11 cellular contexts compared by ENCODE assay signal in genomic region chr20:36629719-36630340, GRCh38. TPM values are rescaled to one million over a fixed set of nuclear protein-coding genes. Genes with fewer than 3 reads are reported as not detected.
DNase-seq lines count a peak whose midpoint lies in the region; ATAC-seq, FAIRE-seq and TF ChIP-seq lines count a peak whose summit lies in the region.
"Had no signal": no experiment of that assay in that cellular context is flagged by ENCODE, and none has a peak within 500 bp of the region (broad histone marks: within the 10 kb centered on the region; RNA-seq: fewer than 3 reads in every experiment).

No MANE protein-coding gene starts in this region.

- peak; percentile 94 for ATAC-seq in activated CD8-positive, alpha-beta T cell treated with anti-CD3 and anti-CD28 coated beads for 36 hours
- peak; percentile 47 to 52 for ATAC-seq in lower lobe of right lung
- ATAC-seq in HG02970 (IDR thresholded peaks at IDR 0.05; ENCODE audit: low FRiP score, unreplicated experiment): no peak
- ATAC-seq in GM21367 (IDR thresholded peaks at IDR 0.05; ENCODE audit: unreplicated experiment): no peak
- ATAC-seq in GM18498 (IDR thresholded peaks at IDR 0.05; ENCODE audit: unreplicated experiment): no peak

- peaks cover 31% of the 10 kb centered on the region for H3K36me3 ChIP-seq in CD4-positive, alpha-beta memory T cell (ENCODE audit: insufficient read depth, low read length)
- H3K36me3 ChIP-seq in lower lobe of right lung: no peaks in the 10 kb centered on the region

- no peak for FAIRE-seq in HTR-8/SVneo (lab: Jason Lieb, UNC)

- peaks cover 0 to 2% (median 0%) of the 10 kb centered on the region in 8 donors for H3K9me3 Mint-ChIP-seq in CD4-positive, alpha-beta memory T cell
- no peaks in the 10 kb centered on the region for H3K9me3 Mint-ChIP-seq in activated CD8-positive, alpha-beta T cell treated with anti-CD3 and anti-CD28 coated beads for 36 hours

- peaks cover 22 to 63% (median 47%) of the 10 kb centered on the region in 4 donors for H3K4me1 Mint-ChIP-seq in CD4-positive, alpha-beta memory T cell
- H3K4me1 Mint-ChIP-seq in activated CD8-positive, alpha-beta T cell treated with anti-CD3 and anti-CD28 coated beads for 36 hours (ENCODE audit: low read depth): peaks cover 46% of the 10 kb centered on the region

- H3K27me3 ChIP-seq in CD4-positive, alpha-beta memory T cell (ENCODE audit: insufficient read depth, low read length): no peaks in the 10 kb centered on the region
- H3K27me3 ChIP-seq in HL-60 (ENCODE audit: insufficient read depth, poor library complexity, severe bottlenecking) (no peaks in the 10 kb centered on the region), lower lobe of right lung (ENCODE audit: low read depth) (no peaks in the 10 kb centered on the region)
- H3K27me3 ChIP-seq: dorsolateral prefrontal cortex had no signal

- H3K4me3 Mint-ChIP-seq in CD4-positive, alpha-beta memory T cell: peak overlapping the region; percentile 75 to 91 (median 80)
- H3K4me3 Mint-ChIP-seq in activated CD8-positive, alpha-beta T cell treated with anti-CD3 and anti-CD28 coated beads for 36 hours: peak overlapping the region; percentile 59

- peaks cover 40 to 69% of the 10 kb centered on the region in 2 donors for H3K36me3 Mint-ChIP-seq in CD4-positive, alpha-beta memory T cell
- H3K36me3 Mint-ChIP-seq in activated CD8-positive, alpha-beta T cell treated with anti-CD3 and anti-CD28 coated beads for 36 hours (ENCODE audit: low read depth): peaks cover 55% of the 10 kb centered on the region

- peak; percentile 37 to 52 (median 43) for DNase-seq in CD4-positive, alpha-beta memory T cell
- DNase-seq in HL-60 (ENCODE audit: low read depth in 1 of 2, low spot score in 1 of 2) (peak in 1 of 2 experiments; percentile 79), lower lobe of right lung (no peak), HTR-8/SVneo (ENCODE audit: insufficient read length, low spot score) (no peak)
- DNase-seq in activated CD8-positive, alpha-beta T cell treated with anti-CD3 and anti-CD28 coated beads for 36 hours: peak; percentile 75
- DNase-seq: dorsolateral prefrontal cortex had no signal

- intact Hi-C loops in CD4-positive, alpha-beta memory T cell (cut with micrococcal nuclease): loop anchor here (1.0 kb wide), 2 partner anchors 15 to 24 kb away; no protein-coding TSS in a partner anchor
- intact Hi-C loops in activated CD8-positive, alpha-beta T cell treated with anti-CD3 and anti-CD28 coated beads for 36 hours (cut with micrococcal nuclease): no loop called here
- intact Hi-C loops in lower lobe of right lung (cut with DNase I): no loop called here

- H3K27ac Mint-ChIP-seq in CD4-positive, alpha-beta memory T cell: peak overlapping the region; percentile 94 to 98 (median 96)
- peak overlapping the region; percentile 97 for H3K27ac Mint-ChIP-seq in activated CD8-positive, alpha-beta T cell treated with anti-CD3 and anti-CD28 coated beads for 36 hours

- peak overlapping the region; percentile 36 for H3K27ac ChIP-seq in CD4-positive, alpha-beta memory T cell (ENCODE audit: low read depth, low read length)
- H3K27ac ChIP-seq in HL-60 (replicated peaks) (peak overlapping the region; percentile 71), lower lobe of right lung (no peak overlapping the region)
- H3K27ac ChIP-seq: dorsolateral prefrontal cortex had no signal

- TF ChIP-seq CTCF in HL-60 (IDR thresholded peaks at IDR 0.05; ENCODE audit: insufficient read depth, low read length) (no peak), lower lobe of right lung (IDR thresholded peaks at IDR 0.05) (no peak)
- no peak for TF ChIP-seq CTCF in activated CD8-positive, alpha-beta T cell treated with anti-CD3 and anti-CD28 coated beads for 36 hours (IDR thresholded peaks at IDR 0.05)

- peaks cover 32% of the 10 kb centered on the region for H3K4me1 ChIP-seq in CD4-positive, alpha-beta memory T cell (ENCODE audit: insufficient read depth, low read length)
- H3K4me1 ChIP-seq in lower lobe of right lung: peaks cover 5% of the 10 kb centered on the region

- peak overlapping the region in 1 of 2 donors; percentile 27 for H3K4me3 ChIP-seq in CD4-positive, alpha-beta memory T cell (ENCODE audit: low read length in 2 of 2)
- H3K4me3 ChIP-seq in HL-60 (replicated peaks; ENCODE audit: insufficient read depth, low read length) (no peak overlapping the region), lower lobe of right lung (no peak overlapping the region)
- H3K4me3 ChIP-seq: dorsolateral prefrontal cortex, lung had no signal

- CTCF ChIA-PET in CD4-positive, alpha-beta memory T cell (lab: Charles Lee; ENCODE audit: partially characterized antibody): interaction anchor here (0.6 to 3.7 kb wide), 9 partner anchors 11 to 179 kb away, joined by 3 to 25 read pairs (median 4); partner anchors contain the start of gene SLA2
- CTCF ChIA-PET in activated CD8-positive, alpha-beta T cell treated with anti-CD3 and anti-CD28 coated beads for 36 hours (lab: Charles Lee): interaction anchor here (0.6 to 2.7 kb wide), 7 partner anchors 15 to 257 kb away, joined by 3 to 5 read pairs (median 3); partner anchors contain the start of genes RAB5IF and SLA2

- POLR2A ChIA-PET in CD4-positive, alpha-beta memory T cell (lab: Charles Lee; ENCODE audit: partially characterized antibody): interaction anchor here (0.6 to 7.6 kb wide), 12 partner anchors 15 to 324 kb away, joined by 3 to 90 read pairs (median 4); partner anchors contain the start of genes RAB5IF and SLA2
- POLR2A ChIA-PET in activated CD8-positive, alpha-beta T cell treated with anti-CD3 and anti-CD28 coated beads for 36 hours (lab: Charles Lee): interaction anchor here (0.8 to 3.0 kb wide), 8 partner anchors 8 to 599 kb away, joined by 3 to 18 read pairs (median 6); partner anchors contain the start of genes RAB5IF and SLA2

- no peaks in the 10 kb centered on the region for H3K27me3 Mint-ChIP-seq in CD4-positive, alpha-beta memory T cell
- no peaks in the 10 kb centered on the region for H3K27me3 Mint-ChIP-seq in activated CD8-positive, alpha-beta T cell treated with anti-CD3 and anti-CD28 coated beads for 36 hours

- no peaks in the 10 kb centered on the region for H3K9me3 ChIP-seq in CD4-positive, alpha-beta memory T cell (ENCODE audit: control insufficient read depth in 1 of 2, low read length in 2 of 2)
- no peaks in the 10 kb centered on the region for H3K9me3 ChIP-seq in lower lobe of right lung

RNA-seq across cellular contexts. Expression of gene SLA2, which starts 16.2 kb away (rescaled TPM):
- 10 to 100 TPM; 28.7 to 29.9 TPM for total RNA-seq in CD4-positive, alpha-beta memory T cell
- 10 to 100 TPM; 12.7 to 14.3 TPM for polyA plus RNA-seq in CD4-positive, alpha-beta memory T cell
- total RNA-seq in activated CD8-positive, alpha-beta T cell treated with anti-CD3 and anti-CD28 coated beads for 36 hours: 10 to 100 TPM; 51.5 to 53.5 TPM
- total RNA-seq in lower lobe of right lung: 1.4 TPM
- total RNA-seq: RPMI7951 had no signal

RNA-seq across cellular contexts. Expression of gene RAB5IF, which starts 24.3 kb away (rescaled TPM):
- 10 to 100 TPM; 63.4 to 67.5 TPM for total RNA-seq in CD4-positive, alpha-beta memory T cell
- polyA plus RNA-seq in CD4-positive, alpha-beta memory T cell: 100 to 1,000 TPM; 162 to 212 TPM
- 10 to 100 TPM; 74.5 to 77.1 TPM for total RNA-seq in activated CD8-positive, alpha-beta T cell treated with anti-CD3 and anti-CD28 coated beads for 36 hours
- total RNA-seq in lower lobe of right lung: 100.0 TPM

RNA-seq across cellular contexts. Expression of gene TGIF2, which starts 56.4 kb away (rescaled TPM):
- total RNA-seq in CD4-positive, alpha-beta memory T cell: 10 to 100 TPM; 31.7 to 35.0 TPM
- polyA plus RNA-seq in CD4-positive, alpha-beta memory T cell: 10 to 100 TPM; 19.2 to 24.7 TPM
- total RNA-seq in activated CD8-positive, alpha-beta T cell treated with anti-CD3 and anti-CD28 coated beads for 36 hours: 10 to 100 TPM; 55.3 to 56.8 TPM
- total RNA-seq in lower lobe of right lung: 12.4 TPM

Comparison
In these comparisons a context has a peak if more than half of its experiments do, and no peak if none do; other contexts are left out.
1. DNase-seq: peak in CD4-positive, alpha-beta memory T cell (5 of 5) and activated CD8-positive, alpha-beta T cell treated with anti-CD3 and anti-CD28 coated beads for 36 hours (single experiment); none in lower lobe of right lung (single experiment) and HTR-8/SVneo (single experiment).
2. ATAC-seq: peak in activated CD8-positive, alpha-beta T cell treated with anti-CD3 and anti-CD28 coated beads for 36 hours (single experiment) and lower lobe of right lung (2 of 2); none in HG02970 (single experiment), GM21367 (single experiment) and GM18498 (single experiment).
3. RNA of gene SLA2, which starts 16.2 kb away (total RNA-seq): 51.5 to 53.5 TPM in activated CD8-positive, alpha-beta T cell treated with anti-CD3 and anti-CD28 coated beads for 36 hours and 28.7 to 29.9 TPM in CD4-positive, alpha-beta memory T cell; 1.4 TPM in lower lobe of right lung (single experiment); every median in the first group is over 10 times any median in the second.